Comparison of ENCODE assay signal across 20 cellular contexts in genomic region chr3:164340273-164340672, GRCh38.
A peak's percentile ranks its signal among the peaks of the same experiment; 100 is the strongest.
DNase-seq lines count a peak whose midpoint lies in the region; ATAC-seq and TF ChIP-seq lines count a peak whose summit lies in the region.
"Had no signal": no experiment of that assay in that cellular context is flagged by ENCODE, and none has a peak within 500 bp of the region (broad histone marks: within the 10 kb centered on the region; RNA-seq: fewer than 3 reads in every experiment).

No MANE protein-coding gene starts in this region.

- H3K9me3 ChIP-seq in ES-I3 (ENCODE audit: control insufficient read depth, insufficient read depth, low read length) (no peaks in the 10 kb centered on the region), HUES6 (ENCODE audit: control insufficient read depth, insufficient read depth, low read depth, low read length) (0 out of 2 replicates have a peak, but pooled peaks cover under 1% of the 10 kb centered on the region), mucosa of descending colon (no peaks in the 10 kb centered on the region), ovary (no peaks in the 10 kb centered on the region)
- H3K9me3 ChIP-seq: A549; BE2C; BLaER1 treated with 17β-estradiol and CSF1 and Interleukin-3, amounts not matched to agents 10 nM and 100 nM had no signal

- peak; percentile 94 for ATAC-seq in left colon
- peak; percentile 77 for ATAC-seq in mucosa of descending colon
- ATAC-seq: A549, HCT116 had no signal

- no peaks in the 10 kb centered on the region; the same call in 1 of the 2 replicates for H3K36me3 ChIP-seq in ES-I3 (ENCODE audit: insufficient read depth, low read length)
- no peaks in the 10 kb centered on the region; the same call in 1 of the 2 replicates for H3K36me3 ChIP-seq in HUES6 (ENCODE audit: control insufficient read depth, insufficient read depth, low read length)
- H3K36me3 ChIP-seq in mucosa of descending colon (ENCODE audit: low read depth) = no peaks in the 10 kb centered on the region
- H3K36me3 ChIP-seq in ovary = no peaks in the 10 kb centered on the region
- H3K36me3 ChIP-seq: BE2C; BLaER1 treated with 17β-estradiol and CSF1 and Interleukin-3, amounts not matched to agents 10 nM and 100 nM had no signal

- DNase-seq in left colon = no peak
- DNase-seq in mucosa of descending colon = no peak
- no peak for DNase-seq in EL
- no peak for DNase-seq in NCI-H226
- DNase-seq in ovary = no peak
- DNase-seq: 8988T; ACHN; AML-193; BE2C; CD4-positive, alpha-beta T cell; CD8-positive, alpha-beta memory T cell; DMS 273 treated with DMSO at 0.1 percent for 48 hours; DMS79; GM23248; H9 had no signal

- no peak for TF ChIP-seq EP300 in ovary (IDR thresholded peaks at IDR 0.05)

- 93 to 95% (median 94%) methylated on average over 8 of the region's 8 CpGs for WGBS in ovary, 3 donors

- H3K9ac ChIP-seq in ES-I3 (ENCODE audit: low read depth, low read length) (peak overlapping the region; percentile 46; the same call in 1 of the 2 replicates), HUES6 (ENCODE audit: low read length) (peak overlapping the region; percentile 68)
- H3K9ac ChIP-seq: BLaER1 treated with 17β-estradiol and CSF1 and Interleukin-3, amounts not matched to agents 10 nM and 100 nM; GM23248 had no signal

- H3K27ac ChIP-seq in HUES6 (ENCODE audit: low read depth, low read length) (peak overlapping the region; percentile 56; the same call in 1 of the 2 replicates), ovary (no peak overlapping the region)
- H3K27ac ChIP-seq: A549; BLaER1 treated with 17β-estradiol and CSF1 and Interleukin-3, amounts not matched to agents 10 nM and 100 nM; GM23248 had no signal

- H3K4me1 ChIP-seq in ES-I3 (ENCODE audit: insufficient read depth, low read length) = no peaks in the 10 kb centered on the region
- no peaks in the 10 kb centered on the region for H3K4me1 ChIP-seq in HUES6 (ENCODE audit: control insufficient read depth, insufficient read depth, low read length)
- peaks cover 4% of the 10 kb centered on the region for H3K4me1 ChIP-seq in mucosa of descending colon (ENCODE audit: low read depth)
- no peaks in the 10 kb centered on the region for H3K4me1 ChIP-seq in ovary (ENCODE audit: insufficient read depth)
- H3K4me1 ChIP-seq: A549; BE2C; BLaER1 treated with 17β-estradiol and CSF1 and Interleukin-3, amounts not matched to agents 10 nM and 100 nM had no signal

- H3K27me3 ChIP-seq in HUES6 (ENCODE audit: control insufficient read depth, insufficient read depth, low read length) (no peaks in the 10 kb centered on the region), ovary (no peaks in the 10 kb centered on the region)
- H3K27me3 ChIP-seq: BE2C; BLaER1 treated with 17β-estradiol and CSF1 and Interleukin-3, amounts not matched to agents 10 nM and 100 nM had no signal

- intact Hi-C loops in left colon (cut with DNase I, micrococcal nuclease) (no loop called here), mucosa of descending colon (cut with DNase I, micrococcal nuclease) (no loop called here), ovary (cut with DNase I) (no loop called here)

- TF ChIP-seq POLR2A in ovary (IDR thresholded peaks at IDR 0.05) = no peak

- TF ChIP-seq CTCF in mucosa of descending colon (IDR thresholded peaks at IDR 0.05) (no peak), ovary (IDR thresholded peaks at IDR 0.05) (no peak)

- H3K4me3 ChIP-seq in HUES6 (ENCODE audit: low read depth, low read length) (peak overlapping the region; percentile 44; the same call in 1 of the 2 replicates), mucosa of descending colon (no peak overlapping the region), ovary (no peak overlapping the region)
- H3K4me3 ChIP-seq: A549; BLaER1 treated with 17β-estradiol and CSF1 and Interleukin-3, amounts not matched to agents 10 nM and 100 nM; GM23248 had no signal
